1 cellular context compared by ENCODE assay signal in genomic region chr1:248838357-248839167, GRCh38.
TF ChIP-seq lines count a peak whose summit lies in the region.

No MANE protein-coding gene starts in this region.

TF ChIP-seq in K562, 482 proteins besides CTCF, POLR2A, EP300 and RAD21 (continued from another document):
- TF ChIP-seq PHF8 (IDR thresholded peaks at IDR 0.05; ENCODE audit: borderline replicate concordance, low read length) (peak; percentile 86), ZNF217 (CRISPR knock-in tag; IDR thresholded peaks at IDR 0.05) (peak; percentile 82; the same call in 1 of the 2 replicates), ZNF23 (CRISPR knock-in tag; IDR thresholded peaks at IDR 0.05) (no peak), FOXK1 (CRISPR knock-in tag; IDR thresholded peaks at IDR 0.05; ENCODE audit: borderline replicate concordance) (peak; percentile 62; the same call in 1 of the 2 replicates), KDM5B (IDR thresholded peaks at IDR 0.05; ENCODE audit: insufficient replicate concordance, low read depth, low read length) (peak; percentile 12)
- TF ChIP-seq, protein P1, sequence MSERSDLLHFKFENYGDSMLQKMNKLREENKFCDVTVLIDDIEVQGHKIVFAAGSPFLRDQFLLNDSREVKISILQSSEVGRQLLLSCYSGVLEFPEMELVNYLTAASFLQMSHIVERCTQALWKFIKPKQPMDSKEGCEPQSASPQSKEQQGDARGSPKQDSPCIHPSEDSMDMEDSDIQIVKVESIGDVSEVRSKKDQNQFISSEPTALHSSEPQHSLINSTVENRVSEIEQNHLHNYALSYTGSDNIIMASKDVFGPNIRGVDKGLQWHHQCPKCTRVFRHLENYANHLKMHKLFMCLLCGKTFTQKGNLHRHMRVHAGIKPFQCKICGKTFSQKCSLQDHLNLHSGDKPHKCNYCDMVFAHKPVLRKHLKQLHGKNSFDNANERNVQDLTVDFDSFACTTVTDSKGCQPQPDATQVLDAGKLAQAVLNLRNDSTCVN (CRISPR knock-in tag; IDR thresholded peaks at IDR 0.05): 0 out of 2 replicates have a peak, but pooled peaks have one; percentile 63
